8 cellular contexts compared by ENCODE assay signal in genomic region chr2:10410001-10410671, GRCh38. TPM values are rescaled to one million over a fixed set of nuclear protein-coding genes. Genes with fewer than 3 reads are reported as not detected.
A peak's percentile ranks its signal among the peaks of the same experiment; 100 is the strongest.
DNase-seq lines count a peak whose midpoint lies in the region; ATAC-seq and TF ChIP-seq lines count a peak whose summit lies in the region.

No MANE protein-coding gene starts in this region.

- DNase-seq in GM10266 (ENCODE audit: extremely low spot score) (peak; percentile 71), astrocyte of the hippocampus (ENCODE audit: low read depth, low spot score) (peak; percentile 55), SK-N-DZ (ENCODE audit: low spot score) (no peak), NCI-H510A (lab: John Stamatoyannopoulos, UW) (no peak), occipital lobe (lab: John Stamatoyannopoulos, UW) (no peak)
- no peak for DNase-seq in effector CD8-positive, alpha-beta T cell (lab: John Stamatoyannopoulos, UW)

- ATAC-seq in GM21423 (IDR thresholded peaks at IDR 0.05; ENCODE audit: unreplicated experiment) (peak; percentile 71), HG03565 (IDR thresholded peaks at IDR 0.05; ENCODE audit: unreplicated experiment) (peak; percentile 61)

- TF ChIP-seq CTCF in GM10266 (IDR thresholded peaks at IDR 0.05; ENCODE audit: control insufficient read depth, insufficient read depth, low read depth, missing control alignments): no peak

RNA-seq across cellular contexts. Expression of gene ODC1, which starts 38.0 kb away (rescaled TPM):
- 478 and 500 TPM in 2 replicates for polyA plus RNA-seq in SK-N-DZ (2014; cell fraction: cytosol; rRNA removed)
- polyA plus RNA-seq in SK-N-DZ (2014; cell fraction: nucleus; rRNA removed): 342 and 350 TPM in 2 replicates
- 167 TPM for total RNA-seq in occipital lobe

Comparison
In these comparisons a context has a peak if more than half of its experiments do, and no peak if none do; other contexts are left out.
1. DNase-seq: peak in GM10266 (single experiment) and astrocyte of the hippocampus (single experiment); none in SK-N-DZ (single experiment), NCI-H510A (single experiment), occipital lobe (single experiment) and effector CD8-positive, alpha-beta T cell (single experiment).